ENCODE assay signal across 8 cellular contexts in the genomic region with DNA sequence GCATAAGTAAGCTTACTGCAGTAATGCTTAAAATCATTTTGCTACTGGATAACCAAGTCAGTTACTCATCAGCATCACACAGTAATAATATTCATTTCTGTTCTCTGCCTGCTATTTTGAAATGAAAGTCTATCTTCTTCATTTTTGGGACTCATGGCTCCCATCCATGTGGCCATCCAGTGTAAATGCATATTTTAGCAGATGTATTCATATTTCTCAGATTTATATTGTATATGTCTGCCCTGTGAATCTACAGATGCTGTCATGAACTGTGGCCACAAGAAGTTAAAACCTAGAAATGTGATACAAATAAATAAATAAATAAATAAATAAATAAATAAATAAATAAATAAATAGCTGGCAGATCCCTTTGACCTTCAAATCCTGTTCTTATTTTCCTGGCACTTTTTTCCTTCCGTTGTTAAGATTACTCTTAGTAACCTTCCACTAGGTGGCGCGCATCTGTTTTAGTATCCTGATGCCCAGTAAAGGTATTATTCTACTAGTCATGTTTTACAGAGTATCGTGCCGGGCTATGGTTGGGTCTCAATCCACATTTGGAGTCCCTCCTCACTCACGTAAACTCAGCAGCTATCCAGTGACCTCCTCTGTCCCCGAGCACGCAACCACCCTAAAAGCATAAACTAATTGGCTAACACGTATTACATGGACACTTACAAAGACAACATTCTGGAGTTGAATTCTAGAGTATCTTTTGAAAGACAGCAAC.
DNase-seq lines count a peak whose midpoint lies in the region; ATAC-seq, FAIRE-seq and TF ChIP-seq lines count a peak whose summit lies in the region.

No MANE protein-coding gene starts in this region.

- TF ChIP-seq CTCF in dorsolateral prefrontal cortex (IDR thresholded peaks at IDR 0.05 in 54 of 56, conservative IDR thresholded peaks at IDR 0.05 in 2 of 56; ENCODE audit: low read depth in 1 of 56, partially characterized antibody in 56 of 56), result peak; percentile 46 to 83 (median 69)

- intact Hi-C loops in dorsolateral prefrontal cortex (cut with DNase I), result loop anchor here (1.0 to 5.0 kb wide), 2 partner anchors 149 to 150 kb away; no protein-coding TSS in a partner anchor

- ATAC-seq in HG03565 (IDR thresholded peaks at IDR 0.05; ENCODE audit: unreplicated experiment), result peak; percentile 73

- DNase-seq in NCI-H748 treated with DMSO at 0.1 percent for 48 hours (lab: John Stamatoyannopoulos, UW) (peak; percentile 76), dorsolateral prefrontal cortex (peak in 5 of 10 donors; percentile 19 to 71 (median 44)), medulla oblongata (ENCODE audit: extremely low spot score) (peak; percentile 84), NCI-H128 (lab: John Stamatoyannopoulos, UW; ENCODE audit: unreplicated experiment) (no peak)
- DNase-seq in activated CD4-positive, alpha-beta T cell treated with anti-CD3 and anti-CD28 coated beads, Interleukin-2, amount 50 U/mL, for 1 hour, result peak; percentile 71
- DNase-seq in stimulated activated CD8-positive, alpha-beta memory T cell treated with anti-CD3 and anti-CD28 coated beads, Interleukin-4, amount 100 ng/mL, for 24 hours (ENCODE audit: low read depth), result peak; percentile 56

- FAIRE-seq in G401.6 (lab: Jason Lieb, UNC), result peak; percentile 80

- no peak overlapping the region for H3K4me3 ChIP-seq in dorsolateral prefrontal cortex

- no peak overlapping the region for H3K27ac ChIP-seq in dorsolateral prefrontal cortex

- H3K27me3 ChIP-seq in dorsolateral prefrontal cortex, result no peaks in the 10 kb centered on the region
